ENCODE assay signal across 11 cellular contexts in genomic region chr6:109092074-109092473, GRCh38. TPM values are rescaled to one million over a fixed set of nuclear protein-coding genes. Genes with fewer than 3 reads are reported as not detected.
DNase-seq lines count a peak whose midpoint lies in the region; ATAC-seq, FAIRE-seq and TF ChIP-seq lines count a peak whose summit lies in the region.
"Had no signal": no experiment of that assay in that cellular context is flagged by ENCODE, and none has a peak within 500 bp of the region (broad histone marks: within the 10 kb centered on the region; RNA-seq: fewer than 3 reads in every experiment).

No MANE protein-coding gene starts in this region.

- POLR2A ChIA-PET in K562 (lab: Yijun Ruan, JAX): interaction anchor here (0.6 kb wide), 1 partner anchor 264 kb away, joined by 3 read pairs; no protein-coding TSS in a partner anchor

- TF ChIP-seq EP300 in K562 (IDR thresholded peaks at IDR 0.05; ENCODE audit: low read length) (no peak), transverse colon (IDR thresholded peaks at IDR 0.05; ENCODE audit: low read depth) (no peak)

- no peaks in the 10 kb centered on the region; the same call in 1 of the 3 replicates for H3K36me3 ChIP-seq in K562 (ENCODE audit: control insufficient read depth, insufficient read depth, low read length)
- no peaks in the 10 kb centered on the region for H3K36me3 ChIP-seq in mesodermal cell (ENCODE audit: control insufficient read depth, insufficient read depth, low read length)
- no peaks in the 10 kb centered on the region for H3K36me3 ChIP-seq in transverse colon
- no peaks in the 10 kb centered on the region for H3K36me3 ChIP-seq in mesendoderm (ENCODE audit: control insufficient read depth, insufficient read depth, low read length)

- no peak overlapping the region for H3K23ac ChIP-seq in mesendoderm (ENCODE audit: low read length)

- no peak for DNase-seq in activated naive CD4-positive, alpha-beta T cell treated with anti-CD3 and anti-CD28 coated beads, Interleukin-2, amount 10 ng/mL, durations not matched to agents 7 days and 5 days
- no peak for DNase-seq in activated naive CD4-positive, alpha-beta T cell treated with anti-CD3 and anti-CD28 coated beads, Interleukin-2, amount 50 U/mL, for 16 hours
- DNase-seq in K562 (ENCODE audit: extremely low read depth in 1 of 4, low spot score in 3 of 4): no peak
- DNase-seq in transverse colon: no peak
- no peak for DNase-seq in NCI-H2029 treated with DMSO at 0.1 percent for 48 hours (lab: John Stamatoyannopoulos, UW)
- no peak for DNase-seq in NCI-H510A (lab: John Stamatoyannopoulos, UW)
- DNase-seq in mesendoderm: no peak
- DNase-seq: NCI-H1930; stimulated activated naive CD4-positive, alpha-beta T cell treated with Interleukin-2 at 50 U/mL for 16 hours had no signal

- in situ Hi-C loops in K562 (cut with MboI) (no loop called here), transverse colon (cut with MboI; ENCODE audit: low pct_ligation_motif_present in 1 of 4, low pct_unique_long_range_greater_than_20kb in 1 of 4, low sequenced_read_pairs in 3 of 4) (loop anchor here in 2 of 4 donors (10.0 to 25.0 kb wide), 2 partner anchors 293 to 1130 kb away; partner anchors contain the start of genes CD164 (in 1 of the 2) and SEC63 (in 1 of the 2))

- H3K79me1 ChIP-seq in mesendoderm (ENCODE audit: low read length): peaks cover 4% of the 10 kb centered on the region

- peaks cover 4% of the 10 kb centered on the region for H3K36me3 Mint-ChIP-seq in activated naive CD4-positive, alpha-beta T cell treated with anti-CD3 and anti-CD28 coated beads, Interleukin-2, amount 10 ng/mL, durations not matched to agents 7 days and 5 days

- peaks cover 43% of the 10 kb centered on the region for H3K4me1 Mint-ChIP-seq in activated naive CD4-positive, alpha-beta T cell treated with anti-CD3 and anti-CD28 coated beads, Interleukin-2, amount 10 ng/mL, durations not matched to agents 7 days and 5 days

- H2AFZ ChIP-seq in K562 (ENCODE audit: low read depth, low read length): 0 out of 2 replicates have a peak overlapping the region, but pooled peaks have one; percentile 7

- FAIRE-seq in K562 (lab: Jason Lieb, UNC): no peak
- FAIRE-seq: colon had no signal

- H3K27ac Mint-ChIP-seq in activated naive CD4-positive, alpha-beta T cell treated with anti-CD3 and anti-CD28 coated beads, Interleukin-2, amount 10 ng/mL, durations not matched to agents 7 days and 5 days: no peak overlapping the region

- H2BK15ac ChIP-seq in mesendoderm (replicated peaks; ENCODE audit: low read depth): no peak overlapping the region

- H2BK5ac ChIP-seq in mesendoderm (ENCODE audit: low read length): no peak overlapping the region

- WGBS in K562 (ENCODE audit: insufficient coverage, low coverage, missing lambda C conversion rate): 6% methylated on average over 1 of the region's 1 CpG
- 83% methylated on average over 1 of the region's 1 CpG; no CpG with 5 or more reads in 1 of the 2 experiments for WGBS in mesodermal cell (ENCODE audit: insufficient coverage in 2 of 2), 2 experiments
- 40 to 53% methylated on average over 1 of the region's 1 CpG for WGBS in transverse colon (ENCODE audit: low coverage in 1 of 2), 2 donors
- no CpG with 5 or more reads among the region's 1 CpG for WGBS in mesendoderm (ENCODE audit: extremely low coverage, insufficient coverage, low lambda C conversion rate)

- H4K20me1 ChIP-seq in K562 (replicated peaks; ENCODE audit: control insufficient read depth, insufficient read depth, low read length): peaks cover 5% of the 10 kb centered on the region; the same call in 1 of the 2 replicates

- CTCF ChIA-PET in activated naive CD4-positive, alpha-beta T cell treated with anti-CD3 and anti-CD28 coated beads, Interleukin-2, amount 10 ng/mL, durations not matched to agents 7 days and 5 days (lab: Charles Lee): interaction anchor here (0.7 to 1.4 kb wide), 2 partner anchors 62 to 550 kb away, joined by 3 to 4 read pairs; no protein-coding TSS in a partner anchor
- CTCF ChIA-PET in K562 (lab: Yijun Ruan, JAX; ENCODE audit: low intra/inter-chr PET ratio): interaction anchor here (0.6 kb wide), 1 partner anchor 78 kb away, joined by 3 read pairs; no protein-coding TSS in a partner anchor

- no peak overlapping the region for H3K4ac ChIP-seq in mesendoderm (ENCODE audit: low read depth, low read length)

- ATAC-seq in K562: no peak

- TF ChIP-seq CTCF in K562 (IDR thresholded peaks at IDR 0.05 in 2 of 3, conservative IDR thresholded peaks at IDR 0.05 in 1 of 3; ENCODE audit: insufficient read depth in 2 of 3, low read depth in 1 of 3, low read length in 3 of 3): no peak
- TF ChIP-seq CTCF in transverse colon (IDR thresholded peaks at IDR 0.05): no peak

- H3K56ac ChIP-seq in mesendoderm (ENCODE audit: low read length): no peak overlapping the region

- H2AK5ac ChIP-seq in mesendoderm (ENCODE audit: low read length): no peak overlapping the region

- peak overlapping the region; percentile 24 for H3K4me3 Mint-ChIP-seq in activated naive CD4-positive, alpha-beta T cell treated with anti-CD3 and anti-CD28 coated beads, Interleukin-2, amount 10 ng/mL, durations not matched to agents 7 days and 5 days

- H3K27ac ChIP-seq in K562 (ENCODE audit: extremely low read depth, low read depth, low read length): no peak overlapping the region
- H3K27ac ChIP-seq in mesodermal cell (ENCODE audit: low read depth, low read length, severe bottlenecking): no peak overlapping the region
- H3K27ac ChIP-seq in transverse colon: peak overlapping the region; percentile 3 to 19 (median 10)
- H3K27ac ChIP-seq in mesendoderm (ENCODE audit: low read depth, low read length): no peak overlapping the region

- no peaks in the 10 kb centered on the region for H3K9me1 ChIP-seq in K562 (ENCODE audit: control insufficient read depth, insufficient read depth, low read length)

- no TSS peak for BruUV-seq in K562 (replicated peaks; lab: Mats Ljungman, UMichigan)

- H3K4me1 ChIP-seq in K562 (replicated peaks in 1 of 2; ENCODE audit: control insufficient read depth in 2 of 2, insufficient read depth in 2 of 2, low read length in 2 of 2) (peaks cover 0 to 13% of the 10 kb centered on the region in 2 experiments; a peak in 2 of 5 replicates), mesodermal cell (ENCODE audit: control insufficient read depth, insufficient read depth, low read length, poor library complexity, severe bottlenecking) (peaks cover 15% of the 10 kb centered on the region), transverse colon (peaks cover 10 to 74% (median 34%) of the 10 kb centered on the region in 4 donors), mesendoderm (ENCODE audit: control insufficient read depth, low read depth, low read length) (no peaks in the 10 kb centered on the region)

- H3K79me2 ChIP-seq in K562 (ENCODE audit: control insufficient read depth, insufficient read depth, low read length): peaks cover 66% of the 10 kb centered on the region
- no peaks in the 10 kb centered on the region for H3K79me2 ChIP-seq in mesendoderm (ENCODE audit: control insufficient read depth, insufficient read depth, low read length)

- H3K27me3 ChIP-seq in K562 (ENCODE audit: control insufficient read depth in 2 of 2, insufficient read depth in 2 of 2, low read length in 2 of 2): no peaks in the 10 kb centered on the region
- H3K27me3 ChIP-seq in transverse colon: no peaks in the 10 kb centered on the region
- no peaks in the 10 kb centered on the region for H3K27me3 ChIP-seq in mesendoderm (ENCODE audit: insufficient read depth, low read length, poor library complexity)

- H3K18ac ChIP-seq in mesendoderm (ENCODE audit: low read length): no peak overlapping the region

- H2BK120ac ChIP-seq in mesendoderm (ENCODE audit: low read depth, low read length): no peak overlapping the region

- no peaks in the 10 kb centered on the region for H3K9me3 ChIP-seq in K562 (replicated peaks; ENCODE audit: control insufficient read depth, insufficient read depth, low read depth, low read length)
- H3K9me3 ChIP-seq in mesodermal cell (ENCODE audit: control insufficient read depth, low read length): no peaks in the 10 kb centered on the region
- no peaks in the 10 kb centered on the region for H3K9me3 ChIP-seq in transverse colon

- no peak overlapping the region for H4K8ac ChIP-seq in mesendoderm (ENCODE audit: low read depth, low read length)

- no peak overlapping the region for H4K5ac ChIP-seq in mesendoderm (ENCODE audit: low read length)

- no peak for TF ChIP-seq RAD21 in K562 (CRISPR knock-in tag; conservative IDR thresholded peaks at IDR 0.05 in 1 of 2, IDR thresholded peaks at IDR 0.05 in 1 of 2)

- intact Hi-C loops in K562 (cut with micrococcal nuclease) (loop anchor here (5.0 kb wide), 1 partner anchor 70 kb away; no protein-coding TSS in a partner anchor), transverse colon (cut with DNase I; ENCODE audit: low total_unique reads) (no loop called here)

- peak overlapping the region; percentile 60 for H3K4me2 ChIP-seq in K562 (ENCODE audit: insufficient read depth, low read length)
- H3K4me2 ChIP-seq in mesendoderm (ENCODE audit: low read length): no peak overlapping the region

- H3K9ac ChIP-seq in K562 (ENCODE audit: insufficient read depth in 1 of 2, low read depth in 2 of 2, low read length in 2 of 2): peak overlapping the region in 1 of 2 experiments; percentile 94; a peak in 2 of 4 replicates
- no peak overlapping the region for H3K9ac ChIP-seq in mesendoderm (ENCODE audit: low read length)

- no peak for TF ChIP-seq POLR2A in K562 (conservative IDR thresholded peaks at IDR 0.05)
- no peak for TF ChIP-seq POLR2A in transverse colon (IDR thresholded peaks at IDR 0.05)

- H3K9me3 Mint-ChIP-seq in activated naive CD4-positive, alpha-beta T cell treated with anti-CD3 and anti-CD28 coated beads, Interleukin-2, amount 10 ng/mL, durations not matched to agents 7 days and 5 days: no peaks in the 10 kb centered on the region

- H3K4me3 ChIP-seq in K562 (peak overlapping the region; percentile 84), mesodermal cell (ENCODE audit: extremely low read depth, insufficient read depth, low read length, poor library complexity, severe bottlenecking) (peak overlapping the region; percentile 70), transverse colon (peak overlapping the region in 3 of 4 donors; percentile 62 to 80 (median 72)), mesendoderm (ENCODE audit: low read length) (no peak overlapping the region)

- H3K27me3 Mint-ChIP-seq in activated naive CD4-positive, alpha-beta T cell treated with anti-CD3 and anti-CD28 coated beads, Interleukin-2, amount 10 ng/mL, durations not matched to agents 7 days and 5 days: peaks cover 5% of the 10 kb centered on the region

RNA-seq across cellular contexts. Expression of gene SESN1, which starts 2.6 kb away (rescaled TPM):
- total RNA-seq in K562 (2011; cell fraction: chromatin; rRNA removed; ENCODE audit: low replicate concordance): 8.5 and 25.3 TPM in 2 replicates
- 4.8 and 6.3 TPM in 2 replicates for total RNA-seq in K562 (2011; cell fraction: nucleolus; rRNA removed)
- total RNA-seq in K562 (2011; cell fraction: nucleoplasm; rRNA removed): 9.5 and 18.4 TPM in 2 replicates
- 6.4 and 6.8 TPM in 2 replicates for total RNA-seq in K562 (2014; rRNA removed)
- 9.4 and 9.8 TPM in 2 replicates for total RNA-seq in K562 (2014; rRNA removed; fragmentation: Illumina TruSeq; extraction: Trizol)
- total RNA-seq in K562 (2015; rRNA removed; fragmentation: Illumina TruSeq; extraction: Trizol): 9.7 and 11.2 TPM in 2 replicates
- total RNA-seq in K562 (2021): 6.6 and 7.4 TPM in 2 replicates
- 13.0 and 13.3 TPM in 2 replicates for polyA plus RNA-seq in K562 (2011; rRNA removed)
- 2.5 and 5.3 TPM in 2 replicates for polyA plus RNA-seq in K562 (2011; cell fraction: cytosol; rRNA removed)
- 5.8 and 10.1 TPM in 2 replicates for polyA plus RNA-seq in K562 (2011; cell fraction: nucleus; rRNA removed)
- 7.7 and 8.8 TPM in 2 replicates for polyA plus RNA-seq in K562 (2012)
- polyA plus RNA-seq in K562 (2014; fragmentation: Illumina TruSeq; extraction: Trizol): 8.5 and 8.9 TPM in 2 replicates
- polyA plus RNA-seq in K562 (2014; fragmentation: Nextera tagmentation; extraction: Ambion mirVana): 1 to 10 TPM; 3.1 to 3.8 TPM
- 6.1 and 6.3 TPM in 2 replicates for polyA plus RNA-seq in K562 (2014; rRNA removed)
- polyA minus RNA-seq in K562 (2011; rRNA and poly(A)+ RNA removed): 14.6 and 19.8 TPM in 2 replicates
- polyA minus RNA-seq in K562 (2011; cell fraction: cytosol; rRNA and poly(A)+ RNA removed): 3.3 and 4.3 TPM in 2 replicates
- polyA minus RNA-seq in K562 (2011; cell fraction: nucleus; rRNA and poly(A)+ RNA removed): 7.8 and 17.0 TPM in 2 replicates
- polyA plus RNA-seq in mesodermal cell (2013, experiment 1 of 2): 25.8 TPM
- polyA plus RNA-seq in mesodermal cell (2013, experiment 2 of 2): 25.0 TPM
- total RNA-seq in transverse colon: 10 to 100 TPM; 43.1 to 73.4 (median 48.7) TPM
- 7.3 TPM for polyA plus RNA-seq in mesendoderm (2013, experiment 1 of 2)
- polyA plus RNA-seq in mesendoderm (2013, experiment 2 of 2): 7.4 TPM

RNA-seq across cellular contexts. Expression of gene CEP57L1, which starts 3.2 kb away (rescaled TPM):
- total RNA-seq in K562 (2011; cell fraction: chromatin; rRNA removed; ENCODE audit: low replicate concordance): 19.9 and 82.4 TPM in 2 replicates
- total RNA-seq in K562 (2011; cell fraction: nucleolus; rRNA removed): 9.7 and 18.8 TPM in 2 replicates
- 27.3 and 41.5 TPM in 2 replicates for total RNA-seq in K562 (2011; cell fraction: nucleoplasm; rRNA removed)
- total RNA-seq in K562 (2014; rRNA removed): 51.0 and 58.0 TPM in 2 replicates
- total RNA-seq in K562 (2014; rRNA removed; fragmentation: Illumina TruSeq; extraction: Trizol): 80.0 and 85.7 TPM in 2 replicates
- 70.6 and 79.7 TPM in 2 replicates for total RNA-seq in K562 (2015; rRNA removed; fragmentation: Illumina TruSeq; extraction: Trizol)
- total RNA-seq in K562 (2021): 41.8 and 42.4 TPM in 2 replicates
- 49.9 and 60.7 TPM in 2 replicates for polyA plus RNA-seq in K562 (2011; rRNA removed)
- 23.2 and 23.8 TPM in 2 replicates for polyA plus RNA-seq in K562 (2011; cell fraction: cytosol; rRNA removed)
- polyA plus RNA-seq in K562 (2011; cell fraction: nucleus; rRNA removed): 24.9 and 33.2 TPM in 2 replicates
- 29.7 and 29.9 TPM in 2 replicates for polyA plus RNA-seq in K562 (2012)
- 52.1 and 61.8 TPM in 2 replicates for polyA plus RNA-seq in K562 (2014; fragmentation: Illumina TruSeq; extraction: Trizol)
- 10 to 100 TPM; 70.0 to 88.6 TPM for polyA plus RNA-seq in K562 (2014; fragmentation: Nextera tagmentation; extraction: Ambion mirVana)
- 39.4 and 49.7 TPM in 2 replicates for polyA plus RNA-seq in K562 (2014; rRNA removed)
- polyA minus RNA-seq in K562 (2011; rRNA and poly(A)+ RNA removed): 70.2 and 71.2 TPM in 2 replicates
- polyA minus RNA-seq in K562 (2011; cell fraction: cytosol; rRNA and poly(A)+ RNA removed): 21.7 and 24.7 TPM in 2 replicates
- 22.1 and 47.1 TPM in 2 replicates for polyA minus RNA-seq in K562 (2011; cell fraction: nucleus; rRNA and poly(A)+ RNA removed)
- polyA plus RNA-seq in mesodermal cell (2013, experiment 1 of 2): 30.8 TPM
- polyA plus RNA-seq in mesodermal cell (2013, experiment 2 of 2): 34.5 TPM
- 10 to 100 TPM in 2 of 4 donors, 1 to 10 TPM in 2; 1.9 to 29.5 (median 9.5) TPM for total RNA-seq in transverse colon
- polyA plus RNA-seq in mesendoderm (2013, experiment 1 of 2): 11.9 TPM
- 11.0 TPM for polyA plus RNA-seq in mesendoderm (2013, experiment 2 of 2)

Comparison
In these comparisons a context has a peak if more than half of its experiments do, and no peak if none do; other contexts are left out.
1. H3K27ac ChIP-seq: peak in transverse colon (4 of 4); none in K562 (single experiment), mesodermal cell (single experiment) and mesendoderm (single experiment).